In genomic region chr19:29540128-29540527, GRCh38 we compare ENCODE assay signal across 15 cellular contexts. TPM values are rescaled to one million over a fixed set of nuclear protein-coding genes. Genes with fewer than 3 reads are reported as not detected.
DNase-seq lines count a peak whose midpoint lies in the region; ATAC-seq and TF ChIP-seq lines count a peak whose summit lies in the region.
"Had no signal": no experiment of that assay in that cellular context is flagged by ENCODE, and none has a peak within 500 bp of the region (broad histone marks: within the 10 kb centered on the region; RNA-seq: fewer than 3 reads in every experiment).

No MANE protein-coding gene starts in this region.

- no peaks in the 10 kb centered on the region for H4K20me1 ChIP-seq in osteoblast (ENCODE audit: insufficient read depth, low read length)

- TF ChIP-seq CTCF in Peyer's patch (IDR thresholded peaks at IDR 0.05): no peak
- no peak for TF ChIP-seq CTCF in osteoblast (IDR thresholded peaks at IDR 0.05; ENCODE audit: extremely low read depth, low read depth, low read length)
- TF ChIP-seq CTCF in upper lobe of right lung (IDR thresholded peaks at IDR 0.05): no peak
- no peak for TF ChIP-seq CTCF in colonic mucosa (IDR thresholded peaks at IDR 0.05)

- H3K4me1 ChIP-seq in Peyer's patch: no peaks in the 10 kb centered on the region
- H3K4me1 ChIP-seq in osteoblast (ENCODE audit: insufficient read depth, low read length): no peaks in the 10 kb centered on the region
- H3K4me1 ChIP-seq in upper lobe of right lung: no peaks in the 10 kb centered on the region
- H3K4me1 ChIP-seq in colonic mucosa: no peaks in the 10 kb centered on the region
- H3K4me1 ChIP-seq: BLaER1 treated with 17β-estradiol and CSF1 and Interleukin-3, amounts not matched to agents 10 nM and 100 nM had no signal

- H2AFZ ChIP-seq in osteoblast (ENCODE audit: low read length): no peak overlapping the region
- H2AFZ ChIP-seq: GM23338 had no signal

- no peak overlapping the region for H3K4me2 ChIP-seq in osteoblast (ENCODE audit: insufficient read depth, low read length)
- H3K4me2 ChIP-seq: BLaER1 treated with 17β-estradiol and CSF1 and Interleukin-3, amounts not matched to agents 10 nM and 100 nM; GM23338 had no signal

- H3K27me3 ChIP-seq in Peyer's patch: no peaks in the 10 kb centered on the region
- H3K27me3 ChIP-seq in osteoblast (ENCODE audit: insufficient read depth, low read length): no peaks in the 10 kb centered on the region
- peaks cover 18% of the 10 kb centered on the region for H3K27me3 ChIP-seq in upper lobe of right lung
- no peaks in the 10 kb centered on the region; the same call in 1 of the 2 replicates for H3K27me3 ChIP-seq in MG63
- H3K27me3 ChIP-seq in colonic mucosa: no peaks in the 10 kb centered on the region
- H3K27me3 ChIP-seq: BLaER1 treated with 17β-estradiol and CSF1 and Interleukin-3, amounts not matched to agents 10 nM and 100 nM had no signal

- no peaks in the 10 kb centered on the region for H3K9me3 ChIP-seq in Peyer's patch
- no peaks in the 10 kb centered on the region for H3K9me3 ChIP-seq in osteoblast (ENCODE audit: low read depth, low read length)
- no peaks in the 10 kb centered on the region for H3K9me3 ChIP-seq in upper lobe of right lung
- no peaks in the 10 kb centered on the region for H3K9me3 ChIP-seq in MG63
- no peaks in the 10 kb centered on the region for H3K9me3 ChIP-seq in colonic mucosa

- no peak overlapping the region for H3K4me3 ChIP-seq in Peyer's patch
- no peak overlapping the region for H3K4me3 ChIP-seq in osteoblast (ENCODE audit: insufficient read depth, low read length)
- H3K4me3 ChIP-seq in upper lobe of right lung: no peak overlapping the region
- no peak overlapping the region for H3K4me3 ChIP-seq in MG63
- H3K4me3 ChIP-seq in colonic mucosa: no peak overlapping the region
- H3K4me3 ChIP-seq: BLaER1 treated with 17β-estradiol and CSF1 and Interleukin-3, amounts not matched to agents 10 nM and 100 nM; GM23338 had no signal

- DNase-seq in activated effector memory CD4-positive, alpha-beta T cell treated with anti-CD3 and anti-CD28 coated beads, Interleukin-2, amount 50 U/mL, for 16 hours: peak; percentile 42
- no peak for DNase-seq in activated effector memory CD4-positive, alpha-beta T cell treated with Interleukin-2 at 50 U/mL for 16 hours
- DNase-seq in Peyer's patch: peak in 2 of 3 donors; percentile 11 to 23
- peak; percentile 68 for DNase-seq in osteoblast (ENCODE audit: insufficient read length, low spot score, missing footprints)
- DNase-seq in upper lobe of right lung: peak; percentile 32
- no peak for DNase-seq in MG63
- no peak for DNase-seq in colonic mucosa
- DNase-seq: ACHN; CD4-positive, alpha-beta memory T cell; DMS79; H7 had no signal

- no peak for TF ChIP-seq POLR2A in Peyer's patch (IDR thresholded peaks at IDR 0.05)

- H3K36me3 ChIP-seq in Peyer's patch: no peaks in the 10 kb centered on the region
- no peaks in the 10 kb centered on the region for H3K36me3 ChIP-seq in osteoblast (ENCODE audit: insufficient read depth, low read length)
- no peaks in the 10 kb centered on the region for H3K36me3 ChIP-seq in upper lobe of right lung
- H3K36me3 ChIP-seq in MG63: no peaks in the 10 kb centered on the region
- H3K36me3 ChIP-seq in colonic mucosa: no peaks in the 10 kb centered on the region
- H3K36me3 ChIP-seq: BLaER1 treated with 17β-estradiol and CSF1 and Interleukin-3, amounts not matched to agents 10 nM and 100 nM had no signal

- H3K9ac ChIP-seq in colonic mucosa (ENCODE audit: low read depth in 2 of 2, low read length in 2 of 2): no peak overlapping the region
- H3K9ac ChIP-seq: BLaER1 treated with 17β-estradiol and CSF1 and Interleukin-3, amounts not matched to agents 10 nM and 100 nM had no signal

- intact Hi-C loops in upper lobe of right lung (cut with DNase I): no loop called here
- intact Hi-C loops in colonic mucosa (cut with DNase I): no loop called here

- no peak overlapping the region for H3K27ac ChIP-seq in Peyer's patch
- no peak overlapping the region for H3K27ac ChIP-seq in osteoblast (ENCODE audit: low read depth, low read length)
- no peak overlapping the region for H3K27ac ChIP-seq in upper lobe of right lung
- H3K27ac ChIP-seq in colonic mucosa: no peak overlapping the region
- H3K27ac ChIP-seq: BLaER1 treated with 17β-estradiol and CSF1 and Interleukin-3, amounts not matched to agents 10 nM and 100 nM had no signal

- no peak for ATAC-seq in upper lobe of right lung
- ATAC-seq: GM23338 had no signal

- no peaks in the 10 kb centered on the region for H3K79me2 ChIP-seq in osteoblast (ENCODE audit: insufficient read depth, low read length)

RNA-seq across cellular contexts. Expression of gene VSTM2B, which starts 14.3 kb away (rescaled TPM):
- total RNA-seq in Peyer's patch (not detected), osteoblast (not detected in 2 replicates), upper lobe of right lung (not detected), colonic mucosa (not detected)
- not detected in 2 replicates for total RNA-seq in MG63 (2014; rRNA removed; shearing (Covaris generic); ENCODE audit: low replicate concordance)
- total RNA-seq: A172; CD4-positive, alpha-beta memory T cell; HT-29 had no signal

Comparison
In these comparisons a context has a peak if more than half of its experiments do, and no peak if none do; other contexts are left out.
1. DNase-seq: peak in activated effector memory CD4-positive, alpha-beta T cell treated with anti-CD3 and anti-CD28 coated beads, Interleukin-2, amount 50 U/mL, for 16 hours (single experiment), Peyer's patch (2 of 3), osteoblast (single experiment) and upper lobe of right lung (single experiment); none in activated effector memory CD4-positive, alpha-beta T cell treated with Interleukin-2 at 50 U/mL for 16 hours (single experiment), MG63 (single experiment) and colonic mucosa (single experiment).